23 cellular contexts compared by ENCODE assay signal in the genomic region with DNA sequence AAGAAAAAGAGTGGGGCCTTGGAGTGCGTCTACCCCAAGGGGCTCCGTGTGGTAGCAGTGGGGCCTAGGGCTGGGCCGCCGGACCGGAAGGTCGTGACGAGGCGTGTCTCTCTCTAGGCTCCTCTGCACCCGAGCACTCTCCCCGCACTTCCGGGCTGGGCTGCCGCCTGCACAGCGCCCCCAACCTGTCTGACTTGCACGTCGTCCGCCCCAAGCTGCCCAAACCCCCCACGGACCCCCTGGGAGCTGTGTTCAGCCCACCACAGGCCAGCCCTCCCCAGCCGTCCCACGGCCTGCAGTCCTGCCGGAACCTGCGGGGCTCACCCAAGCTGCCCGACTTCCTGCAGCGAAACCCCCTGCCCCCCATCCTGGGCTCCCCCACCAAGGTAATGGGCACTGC. TPM values are rescaled to one million over a fixed set of nuclear protein-coding genes. Genes with fewer than 3 reads are reported as not detected.
DNase-seq lines count a peak whose midpoint lies in the region; ATAC-seq, FAIRE-seq and TF ChIP-seq lines count a peak whose summit lies in the region.
"Had no signal": no experiment of that assay in that cellular context is flagged by ENCODE, and none has a peak within 500 bp of the region (broad histone marks: within the 10 kb centered on the region; RNA-seq: fewer than 3 reads in every experiment).

No MANE protein-coding gene starts in this region.

- no peak for TF ChIP-seq POLR2A in GM12891 (IDR thresholded peaks at IDR 0.05; ENCODE audit: low read depth, low read length)

- H3K4me2 ChIP-seq in DOHH2 (ENCODE audit: low read length) (no peak overlapping the region), H9 (ENCODE audit: insufficient read depth, insufficient read length, low read length) (no peak overlapping the region), neuronal stem cell (ENCODE audit: insufficient read depth, low read length, poor library complexity, severe bottlenecking) (no peak overlapping the region), smooth muscle cell (no peak overlapping the region)
- H3K4me2 ChIP-seq: BLaER1 had no signal

- H3K36me3 ChIP-seq in DOHH2 (ENCODE audit: control insufficient read depth, low read length) = no peaks in the 10 kb centered on the region
- peaks cover 52 to 83% of the 10 kb centered on the region in 2 donors for H3K36me3 ChIP-seq in neuronal stem cell (replicated peaks in 1 of 2; ENCODE audit: control insufficient read depth in 2 of 2, insufficient read depth in 2 of 2, low read length in 2 of 2)
- no peaks in the 10 kb centered on the region for H3K36me3 ChIP-seq in smooth muscle cell (ENCODE audit: low read depth)

- POLR2A ChIA-PET in WTC11 (lab: Charles Lee) = interaction anchor here (0.7 kb wide), 1 partner anchor 25 kb away, joined by 3 read pairs; no protein-coding TSS in a partner anchor

- H3K4me1 ChIP-seq in DOHH2 (ENCODE audit: control insufficient read depth, low read length) (no peaks in the 10 kb centered on the region), H9 (ENCODE audit: insufficient read depth, low read length) (no peaks in the 10 kb centered on the region), neuronal stem cell (ENCODE audit: control insufficient read depth in 2 of 2, insufficient read depth in 1 of 2, low read depth in 1 of 2, low read length in 2 of 2) (no peaks in the 10 kb centered on the region), smooth muscle cell (ENCODE audit: low read depth) (no peaks in the 10 kb centered on the region)

- no peak overlapping the region for H3T11ph ChIP-seq in H9 (ENCODE audit: low read length)

- CTCF ChIA-PET in WTC11 (lab: Charles Lee) = interaction anchor here (0.6 to 1.3 kb wide), 5 partner anchors 9 to 160 kb away, joined by 3 to 4 read pairs (median 3); no protein-coding TSS in a partner anchor

- H2BK120ac ChIP-seq in H9 (ENCODE audit: low read depth, low read length, poor library complexity, severe bottlenecking) (no peak overlapping the region), neuronal stem cell (ENCODE audit: low read depth, low read length) (no peak overlapping the region)

- H2AK5ac ChIP-seq in H9 (ENCODE audit: insufficient read length, low read length) (no peak overlapping the region), neuronal stem cell (ENCODE audit: low read depth, low read length) (no peak overlapping the region)

- H3K9ac ChIP-seq in H9 (ENCODE audit: extremely low read depth, insufficient read length, low read length) (no peak overlapping the region), neuronal stem cell (ENCODE audit: low read depth, low read length, poor library complexity) (no peak overlapping the region), smooth muscle cell (ENCODE audit: low read depth) (no peak overlapping the region)
- H3K9ac ChIP-seq: BLaER1 had no signal

- no peaks in the 10 kb centered on the region for H3K23me2 ChIP-seq in H9 (ENCODE audit: insufficient read length, low read depth, low read length, poor library complexity, severe bottlenecking)

- no peak overlapping the region for H3K4ac ChIP-seq in H9 (ENCODE audit: low read depth, low read length)
- no peak overlapping the region for H3K4ac ChIP-seq in neuronal stem cell (ENCODE audit: low read length)

- H2AFZ ChIP-seq in H9 (ENCODE audit: low read length) (no peak overlapping the region), neuronal stem cell (ENCODE audit: low read length) (no peak overlapping the region), smooth muscle cell (ENCODE audit: low read depth) (no peak overlapping the region)

- H2BK5ac ChIP-seq in H9 (ENCODE audit: insufficient read length, low read length) (no peak overlapping the region), neuronal stem cell (ENCODE audit: low read length) (peak overlapping the region; percentile 87)

- H4K20me1 ChIP-seq in DOHH2 (ENCODE audit: control insufficient read depth, insufficient read depth, low read depth, low read length) (no peaks in the 10 kb centered on the region), H9 (ENCODE audit: control insufficient read depth, insufficient read depth, insufficient read length) (peaks cover 3% of the 10 kb centered on the region), smooth muscle cell (ENCODE audit: low read depth) (peaks cover 7% of the 10 kb centered on the region)

- no peaks in the 10 kb centered on the region for H3K27me3 ChIP-seq in DOHH2 (ENCODE audit: control insufficient read depth, low read length)
- no peaks in the 10 kb centered on the region for H3K27me3 ChIP-seq in H9 (ENCODE audit: insufficient read depth, low read length)
- no peaks in the 10 kb centered on the region for H3K27me3 ChIP-seq in neuronal stem cell (ENCODE audit: control insufficient read depth in 3 of 3, insufficient read depth in 3 of 3, low read depth in 1 of 3, low read length in 3 of 3)
- no peaks in the 10 kb centered on the region for H3K27me3 ChIP-seq in smooth muscle cell (ENCODE audit: low read depth)
- H3K27me3 ChIP-seq: BLaER1 had no signal

- no peaks in the 10 kb centered on the region for H3K27me3 Mint-ChIP-seq in H9 (ENCODE audit: low read depth)
- no peaks in the 10 kb centered on the region for H3K27me3 Mint-ChIP-seq in WTC11 (ENCODE audit: low read depth)
- H3K27me3 Mint-ChIP-seq: CD4-positive, CD25-positive, alpha-beta regulatory T cell had no signal

- no peaks in the 10 kb centered on the region for H3K9me2 ChIP-seq in DOHH2 (replicated peaks; ENCODE audit: control insufficient read depth, low read length)

- H3K9me3 ChIP-seq in DOHH2 (ENCODE audit: control insufficient read depth, insufficient read depth, low read length) (no peaks in the 10 kb centered on the region), H9 (ENCODE audit: control insufficient read depth, low read depth, low read length) (no peaks in the 10 kb centered on the region), neuronal stem cell (replicated peaks in 1 of 2; ENCODE audit: control insufficient read depth in 2 of 2, insufficient read depth in 1 of 2, low read depth in 1 of 2, low read length in 2 of 2) (no peaks in the 10 kb centered on the region), smooth muscle cell (replicated peaks; ENCODE audit: low read depth) (no peaks in the 10 kb centered on the region)
- H3K9me3 ChIP-seq: BLaER1 had no signal

- no peak overlapping the region for H4K91ac ChIP-seq in H9 (ENCODE audit: insufficient read length, low read depth, low read length)
- H4K91ac ChIP-seq in neuronal stem cell (ENCODE audit: low read depth, low read length, poor library complexity) = no peak overlapping the region

- H3K9me3 Mint-ChIP-seq in H9 = no peaks in the 10 kb centered on the region
- H3K9me3 Mint-ChIP-seq in WTC11 = no peaks in the 10 kb centered on the region
- H3K9me3 Mint-ChIP-seq: CD4-positive, CD25-positive, alpha-beta regulatory T cell had no signal

- no peak overlapping the region for H3K27ac Mint-ChIP-seq in H9
- no peak overlapping the region for H3K27ac Mint-ChIP-seq in WTC11
- H3K27ac Mint-ChIP-seq: CD4-positive, CD25-positive, alpha-beta regulatory T cell had no signal

- no peak overlapping the region for H4K5ac ChIP-seq in H9 (ENCODE audit: insufficient read length, low read depth, low read length)

- no peak for DNase-seq in H9
- DNase-seq in WTC11 (ENCODE audit: low spot score) = no peak
- DNase-seq in neuronal stem cell (ENCODE audit: low spot score) = no peak
- DNase-seq in GM12891 (ENCODE audit: insufficient read length, low spot score) = no peak
- DNase-seq in smooth muscle cell (lab: John Stamatoyannopoulos, UW; ENCODE audit: unreplicated experiment) = no peak
- no peak for DNase-seq in NCI-H1417 (lab: John Stamatoyannopoulos, UW)
- DNase-seq: CD4-positive, CD25-positive, alpha-beta regulatory T cell; DMS153; DND-41; MV-4-11; NCI-H1105 treated with DMSO at 0.1 percent for 48 hours; NCI-H2029; NCI-H446 treated with DMSO at 0.1 percent for 48 hours; NCI-H526; NCI-H82; SHP77 treated with DMSO at 0.1 percent for 48 hours; T-helper 1 cell had no signal

- H3K23ac ChIP-seq in H9 (ENCODE audit: insufficient read length, low read depth, low read length) (no peak overlapping the region), neuronal stem cell (ENCODE audit: low read depth, low read length, poor library complexity) (peak overlapping the region; percentile 43)

- H3K14ac ChIP-seq in H9 (ENCODE audit: insufficient read depth, low read length) = no peak overlapping the region
- no peak overlapping the region for H3K14ac ChIP-seq in neuronal stem cell (ENCODE audit: low read length)

- H3K18ac ChIP-seq in H9 (ENCODE audit: insufficient read length, low read depth, low read length) (no peak overlapping the region), neuronal stem cell (ENCODE audit: low read length) (peak overlapping the region; percentile 71)

- H3K79me2 ChIP-seq in DOHH2 (ENCODE audit: control insufficient read depth, low read length) (no peaks in the 10 kb centered on the region), H9 (ENCODE audit: insufficient read depth, low read length) (no peaks in the 10 kb centered on the region), smooth muscle cell (ENCODE audit: low read depth) (no peaks in the 10 kb centered on the region)

- H3K4me3 Mint-ChIP-seq in H9 = no peak overlapping the region
- H3K4me3 Mint-ChIP-seq in WTC11 = no peak overlapping the region
- H3K4me3 Mint-ChIP-seq: CD4-positive, CD25-positive, alpha-beta regulatory T cell had no signal

- TF ChIP-seq CTCF in DOHH2 (IDR thresholded peaks at IDR 0.05; ENCODE audit: low read depth, low read length, poor library complexity, severe bottlenecking) = peak; percentile 21
- peak; percentile 28; the same call in 1 of the 3 replicates for TF ChIP-seq CTCF in H9 (conservative IDR thresholded peaks at IDR 0.05)
- no peak for TF ChIP-seq CTCF in WTC11 (IDR thresholded peaks at IDR 0.05)
- no peak for TF ChIP-seq CTCF in smooth muscle cell (IDR thresholded peaks at IDR 0.05; ENCODE audit: borderline replicate concordance, insufficient read depth, poor library complexity, severe bottlenecking)

- no peak overlapping the region for H3K27ac ChIP-seq in DOHH2 (ENCODE audit: low read depth, low read length)
- H3K27ac ChIP-seq in H9 (ENCODE audit: insufficient read length, low read depth, low read length) = no peak overlapping the region
- H3K27ac ChIP-seq in neuronal stem cell (replicated peaks; ENCODE audit: low read length) = no peak overlapping the region
- no peak overlapping the region for H3K27ac ChIP-seq in smooth muscle cell (ENCODE audit: low read depth)
- H3K27ac ChIP-seq: HL-60 had no signal

- H3K79me1 ChIP-seq in H9 (ENCODE audit: insufficient read depth, low read depth, low read length, poor library complexity, severe bottlenecking) (no peaks in the 10 kb centered on the region), neuronal stem cell (ENCODE audit: low read depth, low read length) (peaks cover 8% of the 10 kb centered on the region)

- H2BK12ac ChIP-seq in H9 (ENCODE audit: insufficient read length, low read depth, low read length) (no peak overlapping the region), neuronal stem cell (ENCODE audit: low read length) (no peak overlapping the region)

- ATAC-seq in WTC11 (peak; percentile 45), HG03159 (IDR thresholded peaks at IDR 0.05; ENCODE audit: unreplicated experiment) (no peak)
- ATAC-seq: K562, Panc1 had no signal

- no peak overlapping the region for H2BK20ac ChIP-seq in H9 (ENCODE audit: low read depth, low read length, poor library complexity, severe bottlenecking)

- no peaks in the 10 kb centered on the region for H3F3A ChIP-seq in DOHH2 (ENCODE audit: control insufficient read depth, insufficient read depth)
- no peaks in the 10 kb centered on the region for H3F3A ChIP-seq in smooth muscle cell (ENCODE audit: low read depth)

- H4K8ac ChIP-seq in H9 (replicated peaks; ENCODE audit: insufficient read length, low read depth, low read length) = no peak overlapping the region
- no peak overlapping the region for H4K8ac ChIP-seq in neuronal stem cell (ENCODE audit: low read depth, low read length)

- H3K4me3 ChIP-seq in DOHH2 (ENCODE audit: low read length) = no peak overlapping the region
- no peak overlapping the region for H3K4me3 ChIP-seq in neuronal stem cell (ENCODE audit: low read length in 2 of 2)
- H3K4me3 ChIP-seq in smooth muscle cell = no peak overlapping the region
- H3K4me3 ChIP-seq: BLaER1, K562 had no signal

- H3K56ac ChIP-seq in H9 (ENCODE audit: insufficient read length, low read depth, low read length) = no peak overlapping the region

- H3K36me3 Mint-ChIP-seq in H9 (ENCODE audit: insufficient read depth in 1 of 3, low read depth in 3 of 3) (peaks cover 11 to 53% (median 47%) of the 10 kb centered on the region in 3 experiments; a peak in 6 of 7 replicates), WTC11 (peaks cover 17% of the 10 kb centered on the region)
- H3K36me3 Mint-ChIP-seq: CD4-positive, CD25-positive, alpha-beta regulatory T cell had no signal

- no peak for FAIRE-seq in GM12891 (lab: Jason Lieb, UNC)
- FAIRE-seq: K562 had no signal

- H2BK15ac ChIP-seq in H9 (ENCODE audit: low read depth, low read length) (no peak overlapping the region), neuronal stem cell (ENCODE audit: low read length) (no peak overlapping the region)

- 0 out of 4 replicates have a peak, but pooled peaks cover 0 to 2% of the 10 kb centered on the region in 2 experiments for H3K4me1 Mint-ChIP-seq in H9
- no peaks in the 10 kb centered on the region for H3K4me1 Mint-ChIP-seq in WTC11
- H3K4me1 Mint-ChIP-seq: CD4-positive, CD25-positive, alpha-beta regulatory T cell had no signal

- no CpG with 5 or more reads among the region's 23 CpGs for WGBS in H9 (ENCODE audit: extremely low coverage, insufficient read length, low lambda C conversion rate)
- WGBS in neuronal stem cell (ENCODE audit: extremely low coverage in 2 of 2, insufficient read length in 2 of 2, insufficient replicate concordance in 1 of 2), 2 donors = no CpG with 5 or more reads among the region's 23 CpGs
- over 99% methylated on average over 15 of the region's 23 CpGs for WGBS in smooth muscle cell (ENCODE audit: low lambda C conversion rate)

RNA-seq across cellular contexts. Expression of gene PUS1, which starts 13.3 kb away (rescaled TPM):
- total RNA-seq in H9 (2021) (116 and 117 TPM in 2 replicates), WTC11 (2021) (76.2 to 97.4 TPM (median 85.2 TPM) in 3 replicates), smooth muscle cell (2.6 and 22.2 TPM in 2 replicates)
- polyA plus RNA-seq in neuronal stem cell (2013, experiment 1 of 2) = 10.3 TPM
- 8.8 TPM for polyA plus RNA-seq in neuronal stem cell (2013, experiment 2 of 2)
- 19.9 TPM for polyA plus RNA-seq in GM12891 (2012; ENCODE audit: low read depth, missing spikeins)
- polyA plus RNA-seq in smooth muscle cell = 6.6 and 18.5 TPM in 2 replicates

RNA-seq across cellular contexts. Expression of gene ULK1, which starts 21.4 kb away (rescaled TPM):
- total RNA-seq in H9 (2021) (52.7 and 57.2 TPM in 2 replicates), WTC11 (2021) (55.5 to 67.8 TPM (median 62.5 TPM) in 3 replicates), smooth muscle cell (8.1 and 10.5 TPM in 2 replicates)
- polyA plus RNA-seq in neuronal stem cell (2013, experiment 1 of 2) = 21.6 TPM
- polyA plus RNA-seq in neuronal stem cell (2013, experiment 2 of 2) = 22.4 TPM
- polyA plus RNA-seq in GM12891 (2012; ENCODE audit: low read depth, missing spikeins) = 5.8 TPM
- 8.5 and 19.9 TPM in 2 replicates for polyA plus RNA-seq in smooth muscle cell

RNA-seq across cellular contexts. Expression of gene EP400, which starts 34.0 kb away (rescaled TPM):
- total RNA-seq in H9 (2021) (53.3 and 61.7 TPM in 2 replicates), WTC11 (2021) (73.0 to 76.7 TPM (median 75.8 TPM) in 3 replicates), smooth muscle cell (10.9 and 13.6 TPM in 2 replicates)
- 20.4 TPM for polyA plus RNA-seq in neuronal stem cell (2013, experiment 1 of 2)
- 21.2 TPM for polyA plus RNA-seq in neuronal stem cell (2013, experiment 2 of 2)
- 12.5 TPM for polyA plus RNA-seq in GM12891 (2012; ENCODE audit: low read depth, missing spikeins)
- 6.6 and 9.8 TPM in 2 replicates for polyA plus RNA-seq in smooth muscle cell

Comparison
In these comparisons a context has a peak if more than half of its experiments do, and no peak if none do; other contexts are left out.
1. CTCF ChIP-seq: peak in DOHH2 (single experiment) and H9 (single experiment); none in WTC11 (single experiment) and smooth muscle cell (single experiment).